9 cellular contexts compared by ENCODE assay signal in the genomic region with DNA sequence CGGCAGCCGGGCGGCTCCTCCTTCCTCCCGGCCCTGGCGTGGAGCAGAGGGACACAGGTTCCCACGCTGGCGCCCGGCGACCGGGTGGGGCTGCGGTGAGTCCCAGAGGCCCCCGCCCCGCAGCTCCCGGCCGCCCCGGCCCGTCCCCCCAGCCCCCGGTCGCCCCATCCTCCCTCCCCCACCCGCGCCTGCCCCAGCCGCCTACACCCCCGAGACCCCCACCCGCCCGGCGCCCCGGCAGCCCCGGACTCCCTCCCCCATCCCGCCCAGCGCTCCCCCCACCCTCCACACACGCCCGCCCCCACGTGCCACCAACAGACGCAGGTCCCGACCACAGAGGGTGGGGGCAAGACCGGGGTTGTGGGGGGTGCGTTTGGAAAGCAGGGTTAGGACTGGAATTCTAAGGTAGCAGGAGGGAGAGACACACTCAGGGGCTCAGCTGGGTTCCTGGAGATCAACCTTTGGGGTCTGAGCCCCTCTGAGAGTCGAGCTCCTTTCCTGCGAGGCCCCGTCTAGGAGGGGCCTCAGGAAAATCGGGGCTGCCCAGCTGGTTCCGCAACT. TPM values are rescaled to one million over a fixed set of nuclear protein-coding genes. Genes with fewer than 3 reads are reported as not detected.
A peak's percentile ranks its signal among the peaks of the same experiment; 100 is the strongest.
DNase-seq lines count a peak whose midpoint lies in the region; TF ChIP-seq lines count a peak whose summit lies in the region.
"Had no signal": no experiment of that assay in that cellular context is flagged by ENCODE, and none has a peak within 500 bp of the region (broad histone marks: within the 10 kb centered on the region; RNA-seq: fewer than 3 reads in every experiment).

No MANE protein-coding gene starts in this region.

- TF ChIP-seq CTCF in OCI-LY7 (conservative IDR thresholded peaks at IDR 0.05; ENCODE audit: low read length) (no peak), dorsolateral prefrontal cortex (IDR thresholded peaks at IDR 0.05 in 54 of 56, conservative IDR thresholded peaks at IDR 0.05 in 2 of 56; ENCODE audit: low read depth in 1 of 56, partially characterized antibody in 56 of 56) (no peak), osteocyte (IDR thresholded peaks at IDR 0.05) (no peak)

- peak overlapping the region; percentile 18 for H3K27ac Mint-ChIP-seq in osteocyte (ENCODE audit: unreplicated experiment)

- H3K79me2 ChIP-seq in OCI-LY7 (ENCODE audit: insufficient read depth, low read depth, low read length) = no peaks in the 10 kb centered on the region

- DNase-seq in OCI-LY7 (ENCODE audit: low spot score) (no peak), dorsolateral prefrontal cortex (peak in 2 of 10 donors; percentile 31 to 40), osteocyte (ENCODE audit: extremely low spot score, unreplicated experiment) (no peak), iPS-NIHi11 (ENCODE audit: low spot score) (no peak), NCI-H2171 (lab: John Stamatoyannopoulos, UW) (no peak), Kasumi-1 (lab: John Stamatoyannopoulos, UW) (no peak), COLO668 (lab: John Stamatoyannopoulos, UW; ENCODE audit: unreplicated experiment) (no peak)

- H3K36me3 ChIP-seq in ES-I3 (ENCODE audit: insufficient read depth, low read length) (no peaks in the 10 kb centered on the region), OCI-LY7 (ENCODE audit: insufficient read depth, low read length) (no peaks in the 10 kb centered on the region)

- no TSS peak for BruUV-seq in OCI-LY7 (replicated peaks; lab: Mats Ljungman, UMichigan)

- peaks cover 15% of the 10 kb centered on the region for H3K4me1 Mint-ChIP-seq in osteocyte (ENCODE audit: unreplicated experiment)

- peak overlapping the region; percentile 23; the same call in 1 of the 2 replicates for H3K4me2 ChIP-seq in OCI-LY7 (ENCODE audit: low read length)

- H3K9me3 Mint-ChIP-seq in osteocyte (ENCODE audit: unreplicated experiment) = no peaks in the 10 kb centered on the region

- no peak overlapping the region for H3K27ac ChIP-seq in OCI-LY7 (ENCODE audit: low read depth, low read length, poor library complexity, severe bottlenecking)
- H3K27ac ChIP-seq in dorsolateral prefrontal cortex = peak overlapping the region in 1 of 59 donors; percentile 18

- POLR2A ChIA-PET in OCI-LY7 (lab: Charles Lee) = no interaction called here

- peak overlapping the region; percentile 69 for H3K4me3 Mint-ChIP-seq in osteocyte (ENCODE audit: unreplicated experiment)

- H4K20me1 ChIP-seq in OCI-LY7 (ENCODE audit: insufficient read depth, low read length) = no peaks in the 10 kb centered on the region

- H3K9me3 ChIP-seq in ES-I3 (ENCODE audit: control insufficient read depth, insufficient read depth, low read length) = no peaks in the 10 kb centered on the region
- no peaks in the 10 kb centered on the region for H3K9me3 ChIP-seq in OCI-LY7 (ENCODE audit: low read length)

- intact Hi-C loops in OCI-LY7 (cut with micrococcal nuclease; ENCODE audit: unreplicated experiment) = no loop called here
- intact Hi-C loops in dorsolateral prefrontal cortex (cut with DNase I) = no loop called here

- H2AFZ ChIP-seq in OCI-LY7 (ENCODE audit: low read length) = no peak overlapping the region

- H3K4me3 ChIP-seq in OCI-LY7 (ENCODE audit: low read depth, low read length, poor library complexity, severe bottlenecking) = no peak overlapping the region
- peak overlapping the region in 54 of 59 donors; percentile 13 to 70 (median 52) for H3K4me3 ChIP-seq in dorsolateral prefrontal cortex

- CTCF ChIA-PET in OCI-LY7 (lab: Charles Lee; ENCODE audit: unreplicated experiment) = no interaction called here

- H3K36me3 Mint-ChIP-seq in osteocyte (ENCODE audit: unreplicated experiment) = peaks cover 1% of the 10 kb centered on the region

- H3K27me3 ChIP-seq in dorsolateral prefrontal cortex = peaks cover 0 to 44% (median 13%) of the 10 kb centered on the region in 45 donors

- H3K27me3 Mint-ChIP-seq in osteocyte (ENCODE audit: unreplicated experiment) = no peaks in the 10 kb centered on the region

- peak overlapping the region; percentile 11; the same call in 1 of the 2 replicates for H3K9ac ChIP-seq in ES-I3 (ENCODE audit: low read depth, low read length)

- no peaks in the 10 kb centered on the region for H3K9me2 ChIP-seq in OCI-LY7 (ENCODE audit: insufficient read depth, low read length)

- H3K4me1 ChIP-seq in ES-I3 (ENCODE audit: insufficient read depth, low read length) (peaks cover 9% of the 10 kb centered on the region; the same call in 1 of the 2 replicates), OCI-LY7 (ENCODE audit: insufficient read depth, low read length, poor library complexity, severe bottlenecking) (no peaks in the 10 kb centered on the region)

RNA-seq across cellular contexts. Expression of gene PGGHG, which starts 0.3 kb away (rescaled TPM):
- 6.3 and 7.0 TPM in 2 replicates for total RNA-seq in OCI-LY7 (2014; rRNA removed; shearing (Covaris generic))
- total RNA-seq in OCI-LY7 (2022) (0.93 and 1.2 TPM in 2 replicates), dorsolateral prefrontal cortex (10 to 100 TPM in 62 of 120 experiments, 1 to 10 TPM in 58; 2.7 to 23.2 (median 10.1) TPM), osteocyte (39.9 and 43.4 TPM in 2 replicates)

RNA-seq across cellular contexts. Expression of gene IFITM5, which starts 10.1 kb away (rescaled TPM):
- not detected in 2 replicates for total RNA-seq in OCI-LY7 (2014; rRNA removed; shearing (Covaris generic))
- total RNA-seq in OCI-LY7 (2022) (not detected in 2 replicates), dorsolateral prefrontal cortex (under 1 TPM in 1 of 120 experiments, not detected in 119; 0.76 TPM), osteocyte (not detected in 2 replicates)
- total RNA-seq: LHCN-M2 had no signal

RNA-seq across cellular contexts. Expression of gene NLRP6, which starts 11.0 kb away (rescaled TPM):
- total RNA-seq in OCI-LY7 (2014; rRNA removed; shearing (Covaris generic)) = 0.25 and 0.39 TPM in 2 replicates
- 0.65 and 2.0 TPM in 2 replicates for total RNA-seq in OCI-LY7 (2022)
- under 1 TPM in 48 of 120 experiments, not detected in 72; 0.13 to 0.76 (median 0.26) TPM for total RNA-seq in dorsolateral prefrontal cortex
- total RNA-seq in osteocyte = not detected in 2 replicates
- total RNA-seq: LHCN-M2 had no signal

RNA-seq across cellular contexts. Expression of gene IFITM2, which starts 18.4 kb away (rescaled TPM):
- total RNA-seq in OCI-LY7 (2014; rRNA removed; shearing (Covaris generic)) = 9.5 and 22.1 TPM in 2 replicates
- total RNA-seq in OCI-LY7 (2022) = 110 and 117 TPM in 2 replicates
- total RNA-seq in dorsolateral prefrontal cortex = 100 to 1,000 TPM in 70 of 120 experiments, 10 to 100 TPM in 50; 21.6 to 340 (median 114) TPM
- 671 and 698 TPM in 2 replicates for total RNA-seq in osteocyte

RNA-seq across cellular contexts. Expression of gene IFITM1, which starts 24.6 kb away (rescaled TPM):
- total RNA-seq in OCI-LY7 (2014; rRNA removed; shearing (Covaris generic)) = 30.3 and 36.4 TPM in 2 replicates
- total RNA-seq in OCI-LY7 (2022) (72.4 TPM in 2 replicates), dorsolateral prefrontal cortex (100 to 1,000 TPM in 23 of 120 experiments, 10 to 100 TPM in 97; 19.2 to 217 (median 70.2) TPM), osteocyte (352 and 355 TPM in 2 replicates)
